In genomic region chr20:31822421-31823330, GRCh38 we compare ENCODE assay signal across 9 cellular contexts. TPM values are rescaled to one million over a fixed set of nuclear protein-coding genes. Genes with fewer than 3 reads are reported as not detected.
DNase-seq lines count a peak whose midpoint lies in the region; ATAC-seq, FAIRE-seq and TF ChIP-seq lines count a peak whose summit lies in the region.
"Had no signal": no experiment of that assay in that cellular context is flagged by ENCODE, and none has a peak within 500 bp of the region (broad histone marks: within the 10 kb centered on the region; RNA-seq: fewer than 3 reads in every experiment).

No MANE protein-coding gene starts in this region.

- H3K4me3 ChIP-seq in Caco-2 (ENCODE audit: low read depth, low read length) (no peak overlapping the region), HAP-1 (peak overlapping the region; percentile 1; the same call in 1 of the 2 replicates), GM12878 (no peak overlapping the region)
- H3K4me3 ChIP-seq: SK-N-MC had no signal

- 4% methylated on average over 28 of the region's 29 CpGs for WGBS in GM12878 (ENCODE audit: insufficient coverage, insufficient replicate concordance, low lambda C conversion rate, missing lambda C conversion rate)

- H3K4me3 Mint-ChIP-seq in Caco-2 (ENCODE audit: unreplicated experiment) (no peak overlapping the region), immature natural killer cell (no peak overlapping the region)

- FAIRE-seq in GM12878 (lab: Jason Lieb, UNC) = no peak

- peak overlapping the region; percentile 34 for H2AFZ ChIP-seq in GM12878 (ENCODE audit: control insufficient read depth, low read depth, low read length)

- BruUV-seq in Caco-2 (replicated peaks; lab: Mats Ljungman, UMichigan) = no TSS peak
- BruUV-seq in GM12878 (replicated peaks; lab: Mats Ljungman, UMichigan) = no TSS peak

- RAD21 ChIA-PET in GM12878 (lab: Charles Lee; ENCODE audit: unreplicated experiment) = interaction anchor here (0.5 to 4.1 kb wide), 12 partner anchors 9 to 324 kb away, joined by 3 to 25 read pairs (median 4); partner anchors contain the start of genes FOXS1 and PDRG1

- no peaks in the 10 kb centered on the region for H3K4me1 Mint-ChIP-seq in Caco-2 (ENCODE audit: low read depth, unreplicated experiment)
- no peaks in the 10 kb centered on the region for H3K4me1 Mint-ChIP-seq in immature natural killer cell

- POLR2A ChIA-PET in Caco-2 (lab: Charles Lee) = no interaction called here
- POLR2A ChIA-PET in GM12878 (lab: Charles Lee) = interaction anchor here (1.0 kb wide), 1 partner anchor 11 kb away, joined by 3 read pairs; no protein-coding TSS in a partner anchor

- H3K36me3 ChIP-seq in Caco-2 (ENCODE audit: control insufficient read depth, insufficient read depth, low read length) (no peaks in the 10 kb centered on the region), HAP-1 (replicated peaks) (no peaks in the 10 kb centered on the region), GM12878 (ENCODE audit: control insufficient read depth in 2 of 2, insufficient read depth in 2 of 2, low read length in 1 of 2) (no peaks in the 10 kb centered on the region)

- H3K4me2 ChIP-seq in GM12878 (ENCODE audit: control insufficient read depth, insufficient read depth) = no peak overlapping the region

- intact Hi-C loops in Caco-2 (cut with micrococcal nuclease; ENCODE audit: unreplicated experiment) (loop anchor here (1.0 to 2.0 kb wide), 7 partner anchors 24 to 831 kb away; partner anchors contain the start of gene PDRG1), GM12878 (cut with micrococcal nuclease; ENCODE audit: unreplicated experiment) (loop anchor here (1.0 to 2.0 kb wide), 4 partner anchors 24 to 270 kb away; partner anchors contain the start of gene PDRG1)

- TF ChIP-seq CTCF in Caco-2 (IDR thresholded peaks at IDR 0.05; ENCODE audit: insufficient read depth in 1 of 2, low read depth in 1 of 2, low read length in 1 of 2, severe bottlenecking in 1 of 2, unreplicated experiment in 1 of 2) = peak; percentile 100
- TF ChIP-seq CTCF in GM12878 (IDR thresholded peaks at IDR 0.05 in 2 of 3, conservative IDR thresholded peaks at IDR 0.05 in 1 of 3; ENCODE audit: control insufficient read depth in 2 of 3, extremely low read depth in 1 of 3, insufficient read depth in 1 of 3, low read depth in 3 of 3, low read length in 3 of 3) = peak; percentile 96 to 98 (median 98); a peak in 5 of 6 replicates

- CTCF ChIA-PET in Caco-2 (lab: Charles Lee) = interaction anchor here (0.6 to 3.8 kb wide), 22 partner anchors 9 to 1745 kb away, joined by 3 to 32 read pairs (median 3); partner anchors contain the start of genes DUSP15, PDRG1 and TTLL9
- CTCF ChIA-PET in GM12878 (lab: Yijun Ruan, JAX) = interaction anchor here (0.6 to 8.8 kb wide), 40 partner anchors 8 to 1034 kb away, joined by 3 to 109 read pairs (median 4); partner anchors contain the start of genes FOXS1 and PDRG1

- no peak overlapping the region for H3K27ac ChIP-seq in GM12878 (ENCODE audit: control insufficient read depth, insufficient read depth)
- H3K27ac ChIP-seq: SK-N-MC had no signal

- SMC1A ChIA-PET in GM12878 (lab: Charles Lee; ENCODE audit: uncharacterized antibody, unreplicated experiment) = interaction anchor here (0.6 to 2.6 kb wide), 16 partner anchors 11 to 306 kb away, joined by 3 to 17 read pairs (median 4); partner anchors contain the start of gene PDRG1

- H3K4me1 ChIP-seq in Caco-2 = no peaks in the 10 kb centered on the region
- peaks cover 2% of the 10 kb centered on the region; the same call in 1 of the 2 replicates for H3K4me1 ChIP-seq in HAP-1
- H3K4me1 ChIP-seq in GM12878 (ENCODE audit: control insufficient read depth, insufficient read depth, low read length) = no peaks in the 10 kb centered on the region

- no peaks in the 10 kb centered on the region for H3K79me2 ChIP-seq in GM12878 (ENCODE audit: control insufficient read depth, insufficient read depth, low read length)

- H3K27me3 Mint-ChIP-seq in Caco-2 (ENCODE audit: insufficient read depth, unreplicated experiment) (no peaks in the 10 kb centered on the region), immature natural killer cell (ENCODE audit: low read depth in 3 of 3) (peaks cover 2 to 7% (median 2%) of the 10 kb centered on the region in 3 donors)

- H3K9me3 ChIP-seq in Caco-2 (no peaks in the 10 kb centered on the region), HAP-1 (no peaks in the 10 kb centered on the region), GM12878 (replicated peaks; ENCODE audit: control insufficient read depth, insufficient read depth, low read length) (no peaks in the 10 kb centered on the region)

- H3K27me3 ChIP-seq in Caco-2 (replicated peaks; ENCODE audit: control insufficient read depth, insufficient read depth, low read length) = no peaks in the 10 kb centered on the region
- H3K27me3 ChIP-seq in HAP-1 (ENCODE audit: low read depth) = no peaks in the 10 kb centered on the region
- no peaks in the 10 kb centered on the region for H3K27me3 ChIP-seq in GM12878 (replicated peaks in 1 of 2; ENCODE audit: control insufficient read depth in 2 of 2, insufficient read depth in 2 of 2, low read length in 1 of 2)

- peak; percentile 86 for TF ChIP-seq RAD21 in GM12878 (IDR thresholded peaks at IDR 0.05; ENCODE audit: insufficient read depth, low read depth, low read length)

- no peak for TF ChIP-seq EP300 in GM12878 (IDR thresholded peaks at IDR 0.05; ENCODE audit: borderline replicate concordance in 1 of 2, control insufficient read depth in 1 of 2, low read depth in 2 of 2, low read length in 2 of 2)

- H3K27ac Mint-ChIP-seq in Caco-2 (ENCODE audit: unreplicated experiment) = no peak overlapping the region
- H3K27ac Mint-ChIP-seq in immature natural killer cell = no peak overlapping the region

- peak; percentile 80 to 92 for DNase-seq in Caco-2
- peak; percentile 65 to 89 for DNase-seq in HAP-1 (ENCODE audit: low spot score in 2 of 2)
- peak; percentile 22 for DNase-seq in NCI-H187 treated with DMSO at 0.1 percent for 48 hours (lab: John Stamatoyannopoulos, UW)
- peak; percentile 74 for DNase-seq in UCSD-AML1 (lab: John Stamatoyannopoulos, UW; ENCODE audit: unreplicated experiment)
- no peak for DNase-seq in GM12878 (ENCODE audit: low read depth, low spot score)
- peak; percentile 70 to 76 (median 74) for DNase-seq in immature natural killer cell
- peak; percentile 43 to 66 for DNase-seq in stimulated activated CD4-positive, alpha-beta T cell treated with anti-CD3 and anti-CD28 coated beads, Interleukin-15, amount 100 ng/mL, for 1 hour (ENCODE audit: low read depth in 1 of 2, low spot score in 1 of 2)

- in situ Hi-C loops in HAP-1 (cut with MboI; ENCODE audit: low sequenced_read_pairs) = loop anchor here (5.0 to 10.0 kb wide), 3 partner anchors 132 to 832 kb away; partner anchors contain the start of gene PDRG1
- in situ Hi-C loops in GM12878 (cut with MboI) = loop anchor here (10.0 kb wide), 1 partner anchor 832 kb away; no protein-coding TSS in a partner anchor

- no peak for TF ChIP-seq POLR2A in GM12878 (IDR thresholded peaks at IDR 0.05; ENCODE audit: low read depth, low read length)

- H3K36me3 Mint-ChIP-seq in Caco-2 (ENCODE audit: insufficient read depth, unreplicated experiment) = no peaks in the 10 kb centered on the region
- no peaks in the 10 kb centered on the region for H3K36me3 Mint-ChIP-seq in immature natural killer cell

- H4K20me1 ChIP-seq in GM12878 (ENCODE audit: control insufficient read depth, insufficient read depth) = no peaks in the 10 kb centered on the region

- ATAC-seq in GM12878 = peak; percentile 97
- ATAC-seq in HG03565 (IDR thresholded peaks at IDR 0.05; ENCODE audit: unreplicated experiment) = no peak

- no peak overlapping the region for H3K9ac ChIP-seq in GM12878 (ENCODE audit: control insufficient read depth, insufficient read depth, low read length)

- H3K9me3 Mint-ChIP-seq in Caco-2 (ENCODE audit: unreplicated experiment) = no peaks in the 10 kb centered on the region
- H3K9me3 Mint-ChIP-seq in immature natural killer cell = no peaks in the 10 kb centered on the region

RNA-seq across cellular contexts. Expression of gene MYLK2, which starts 3.5 kb away (rescaled TPM):
- total RNA-seq in Caco-2 (2022) (0.77 and 0.91 TPM in 2 replicates), GM12878 (2014; rRNA removed) (0.28 and 0.44 TPM in 2 replicates), GM12878 (2014; rRNA removed; fragmentation: Illumina TruSeq; extraction: Trizol) (0.18 and 0.23 TPM in 2 replicates), GM12878 (2021) (0.58 and 0.67 TPM in 2 replicates)
- total RNA-seq in GM12878 (2013; cell fraction: nucleolus; rRNA removed) = 0.19 and 0.24 TPM in 2 replicates
- polyA plus RNA-seq in GM12878 (2011; ENCODE audit: low read depth) = not detected
- polyA plus RNA-seq in GM12878 (2011; rRNA removed) (0.06 and 0.07 TPM in 2 replicates), GM12878 (2014; fragmentation: Illumina TruSeq; extraction: Trizol) (0.08 and 0.09 TPM in 2 replicates), GM12878 (2014; fragmentation: Nextera tagmentation; extraction: Ambion mirVana) (under 1 TPM in 1 of 2 experiments, not detected in 1; 0.04 TPM), GM12878 (2014; rRNA removed) (0.47 and 0.80 TPM in 2 replicates), GM12878 (2016; fragmentation: Nextera tagmentation; extraction: Ambion mirVana) (under 1 TPM; 0.15 to 0.24 TPM), immature natural killer cell (not detected)
- polyA plus RNA-seq in GM12878 (2011; cell fraction: cytosol; rRNA removed) = 0.03 and 0.05 TPM in 2 replicates
- 0.33 and 0.89 TPM in 2 replicates for polyA plus RNA-seq in GM12878 (2011; cell fraction: nucleus; rRNA removed)
- 0.12 and 0.25 TPM in 2 replicates for polyA plus RNA-seq in GM12878 (2012)
- 0.07 and 0.36 TPM in 2 replicates for polyA minus RNA-seq in GM12878 (2011; rRNA and poly(A)+ RNA removed)
- not detected in 2 replicates for polyA minus RNA-seq in GM12878 (2011; cell fraction: cytosol; rRNA and poly(A)+ RNA removed)
- polyA minus RNA-seq in GM12878 (2011; cell fraction: nucleus; rRNA and poly(A)+ RNA removed) = 0.12 and 0.38 TPM in 2 replicates

RNA-seq across cellular contexts. Expression of gene FOXS1, which starts 22.7 kb away (rescaled TPM):
- total RNA-seq in Caco-2 (2022) (not detected in 2 replicates), GM12878 (2014; rRNA removed) (not detected in 2 replicates), GM12878 (2014; rRNA removed; fragmentation: Illumina TruSeq; extraction: Trizol) (not detected in 2 replicates), GM12878 (2021) (not detected in 2 replicates)
- total RNA-seq in GM12878 (2013; cell fraction: nucleolus; rRNA removed) = not detected in 2 replicates
- not detected for polyA plus RNA-seq in GM12878 (2011; ENCODE audit: low read depth)
- polyA plus RNA-seq in GM12878 (2011; rRNA removed) (not detected in 2 replicates), GM12878 (2014; fragmentation: Illumina TruSeq; extraction: Trizol) (not detected in 2 replicates), GM12878 (2014; fragmentation: Nextera tagmentation; extraction: Ambion mirVana) (not detected), GM12878 (2014; rRNA removed) (not detected in 2 replicates), GM12878 (2016; fragmentation: Nextera tagmentation; extraction: Ambion mirVana) (not detected), immature natural killer cell (not detected)
- polyA plus RNA-seq in GM12878 (2011; cell fraction: cytosol; rRNA removed) = not detected in 2 replicates
- polyA plus RNA-seq in GM12878 (2011; cell fraction: nucleus; rRNA removed) = not detected in 2 replicates
- not detected in 2 replicates for polyA plus RNA-seq in GM12878 (2012)
- polyA minus RNA-seq in GM12878 (2011; rRNA and poly(A)+ RNA removed) = not detected in 2 replicates
- not detected in 2 replicates for polyA minus RNA-seq in GM12878 (2011; cell fraction: cytosol; rRNA and poly(A)+ RNA removed)
- not detected in 2 replicates for polyA minus RNA-seq in GM12878 (2011; cell fraction: nucleus; rRNA and poly(A)+ RNA removed)

RNA-seq across cellular contexts. Expression of gene DUSP15, which starts 47.7 kb away (rescaled TPM):
- 8.2 and 9.1 TPM in 2 replicates for total RNA-seq in Caco-2 (2022)
- 2.3 TPM in 2 replicates for total RNA-seq in GM12878 (2013; cell fraction: nucleolus; rRNA removed)
- 1.4 and 3.0 TPM in 2 replicates for total RNA-seq in GM12878 (2014; rRNA removed)
- 0.67 and 0.83 TPM in 2 replicates for total RNA-seq in GM12878 (2014; rRNA removed; fragmentation: Illumina TruSeq; extraction: Trizol)
- 2.5 and 3.2 TPM in 2 replicates for total RNA-seq in GM12878 (2021)
- 0.35 TPM for polyA plus RNA-seq in GM12878 (2011; ENCODE audit: low read depth)
- 0.89 and 1.8 TPM in 2 replicates for polyA plus RNA-seq in GM12878 (2011; rRNA removed)
- 2.3 and 3.7 TPM in 2 replicates for polyA plus RNA-seq in GM12878 (2011; cell fraction: cytosol; rRNA removed)
- 2.5 and 3.0 TPM in 2 replicates for polyA plus RNA-seq in GM12878 (2011; cell fraction: nucleus; rRNA removed)
- 0.72 and 0.93 TPM in 2 replicates for polyA plus RNA-seq in GM12878 (2012)
- polyA plus RNA-seq in GM12878 (2014; fragmentation: Illumina TruSeq; extraction: Trizol) = 0.22 TPM in 1 of 2 replicates, not detected in the other
- under 1 TPM in 1 of 2 experiments, not detected in 1; 0.06 TPM for polyA plus RNA-seq in GM12878 (2014; fragmentation: Nextera tagmentation; extraction: Ambion mirVana)
- 2.4 and 3.0 TPM in 2 replicates for polyA plus RNA-seq in GM12878 (2014; rRNA removed)
- polyA plus RNA-seq in GM12878 (2016; fragmentation: Nextera tagmentation; extraction: Ambion mirVana) = under 1 TPM; 0.16 to 0.33 TPM
- 0.88 and 1.6 TPM in 2 replicates for polyA minus RNA-seq in GM12878 (2011; rRNA and poly(A)+ RNA removed)
- polyA minus RNA-seq in GM12878 (2011; cell fraction: cytosol; rRNA and poly(A)+ RNA removed) = not detected in 2 replicates
- 1.2 and 1.5 TPM in 2 replicates for polyA minus RNA-seq in GM12878 (2011; cell fraction: nucleus; rRNA and poly(A)+ RNA removed)
- polyA plus RNA-seq in immature natural killer cell = not detected

RNA-seq across cellular contexts. Expression of gene TTLL9, which starts 47.8 kb away (rescaled TPM):
- total RNA-seq in Caco-2 (2022) (not detected in 2 replicates), GM12878 (2014; rRNA removed) (0.17 TPM in 1 of 2 replicates, not detected in the other), GM12878 (2014; rRNA removed; fragmentation: Illumina TruSeq; extraction: Trizol) (0.04 and 0.09 TPM in 2 replicates), GM12878 (2021) (0.08 and 0.21 TPM in 2 replicates)
- 2.4 and 3.1 TPM in 2 replicates for total RNA-seq in GM12878 (2013; cell fraction: nucleolus; rRNA removed)
- 0.10 TPM for polyA plus RNA-seq in GM12878 (2011; ENCODE audit: low read depth)
- polyA plus RNA-seq in GM12878 (2011; rRNA removed) (0.62 and 0.77 TPM in 2 replicates), GM12878 (2014; fragmentation: Illumina TruSeq; extraction: Trizol) (0.14 and 0.15 TPM in 2 replicates), GM12878 (2014; fragmentation: Nextera tagmentation; extraction: Ambion mirVana) (under 1 TPM in 1 of 2 experiments, not detected in 1; 0.03 TPM), GM12878 (2014; rRNA removed) (0.14 and 0.22 TPM in 2 replicates), GM12878 (2016; fragmentation: Nextera tagmentation; extraction: Ambion mirVana) (under 1 TPM in 1 of 2 experiments, not detected in 1; 0.08 TPM), immature natural killer cell (under 1 TPM in 1 of 3 donors, not detected in 2; 0.37 TPM)
- 0.39 and 0.45 TPM in 2 replicates for polyA plus RNA-seq in GM12878 (2011; cell fraction: cytosol; rRNA removed)
- 2.3 and 2.4 TPM in 2 replicates for polyA plus RNA-seq in GM12878 (2011; cell fraction: nucleus; rRNA removed)
- polyA plus RNA-seq in GM12878 (2012) = 0.21 and 0.28 TPM in 2 replicates
- polyA minus RNA-seq in GM12878 (2011; rRNA and poly(A)+ RNA removed) = 1.1 and 1.4 TPM in 2 replicates
- not detected in 2 replicates for polyA minus RNA-seq in GM12878 (2011; cell fraction: cytosol; rRNA and poly(A)+ RNA removed)
- 0.60 and 1.4 TPM in 2 replicates for polyA minus RNA-seq in GM12878 (2011; cell fraction: nucleus; rRNA and poly(A)+ RNA removed)
